8 cellular contexts compared by ENCODE assay signal in genomic region chr17:63445065-63445464, GRCh38. TPM values are rescaled to one million over a fixed set of nuclear protein-coding genes. Genes with fewer than 3 reads are reported as not detected.
DNase-seq lines count a peak whose midpoint lies in the region; ATAC-seq and TF ChIP-seq lines count a peak whose summit lies in the region.

No MANE protein-coding gene starts in this region.

- no peak overlapping the region for H2BK15ac ChIP-seq in mesendoderm (replicated peaks; ENCODE audit: low read depth)

- H2AK5ac ChIP-seq in mesendoderm (ENCODE audit: low read length) = no peak overlapping the region

- H3K9me3 ChIP-seq in vagina = no peaks in the 10 kb centered on the region

- peak overlapping the region; percentile 92 for H3K4me2 ChIP-seq in mesendoderm (ENCODE audit: low read length)

- H3K79me1 ChIP-seq in mesendoderm (ENCODE audit: low read length) = peaks cover 4% of the 10 kb centered on the region

- no peak for ATAC-seq in stimulated activated naive CD8-positive, alpha-beta T cell treated with anti-CD3 and anti-CD28 coated beads, Interleukin-15, Interleukin-2, amounts not matched to agents 100 U/mL and 50 U/mL, for 24 hours
- ATAC-seq in HG02970 (IDR thresholded peaks at IDR 0.05; ENCODE audit: low FRiP score, unreplicated experiment) = no peak

- no peaks in the 10 kb centered on the region for H3K79me2 ChIP-seq in mesendoderm (ENCODE audit: control insufficient read depth, insufficient read depth, low read length)

- H3K4me1 Mint-ChIP-seq in stimulated activated naive CD8-positive, alpha-beta T cell treated with anti-CD3 and anti-CD28 coated beads, Interleukin-15, Interleukin-2, amounts not matched to agents 100 ng/mL and 50 ng/mL, for 24 hours (ENCODE audit: low read depth) = peaks cover 29% of the 10 kb centered on the region
- peaks cover 40% of the 10 kb centered on the region for H3K4me1 Mint-ChIP-seq in brain

- H3K9me3 Mint-ChIP-seq in stimulated activated naive CD8-positive, alpha-beta T cell treated with anti-CD3 and anti-CD28 coated beads, Interleukin-15, Interleukin-2, amounts not matched to agents 100 ng/mL and 50 ng/mL, for 24 hours = no peaks in the 10 kb centered on the region
- H3K9me3 Mint-ChIP-seq in brain = no peaks in the 10 kb centered on the region

- peak overlapping the region; percentile 63 for H3K4me3 Mint-ChIP-seq in stimulated activated naive CD8-positive, alpha-beta T cell treated with anti-CD3 and anti-CD28 coated beads, Interleukin-15, Interleukin-2, amounts not matched to agents 100 ng/mL and 50 ng/mL, for 24 hours
- H3K4me3 Mint-ChIP-seq in brain = peak overlapping the region; percentile 74 to 82 (median 79)

- intact Hi-C loops in vagina (cut with DNase I) = loop anchor here (10.0 kb wide), 1 partner anchor 100 kb away; no protein-coding TSS in a partner anchor

- no CpG with 5 or more reads among the region's 7 CpGs for WGBS in mesendoderm (ENCODE audit: extremely low coverage, insufficient coverage, low lambda C conversion rate)

- H3K27ac ChIP-seq in mesendoderm (ENCODE audit: low read depth, low read length) = no peak overlapping the region
- peak overlapping the region; percentile 93 for H3K27ac ChIP-seq in vagina

- H4K8ac ChIP-seq in mesendoderm (ENCODE audit: low read depth, low read length) = no peak overlapping the region

- H3K4me1 ChIP-seq in mesendoderm (ENCODE audit: control insufficient read depth, low read depth, low read length) = peaks cover 6% of the 10 kb centered on the region
- H3K4me1 ChIP-seq in vagina = peaks cover 37% of the 10 kb centered on the region

- peak overlapping the region; percentile 62 for H3K4me3 ChIP-seq in mesendoderm (ENCODE audit: low read length)
- peak overlapping the region; percentile 73 to 84 for H3K4me3 ChIP-seq in vagina

- H3K27ac Mint-ChIP-seq in stimulated activated naive CD8-positive, alpha-beta T cell treated with anti-CD3 and anti-CD28 coated beads, Interleukin-15, Interleukin-2, amounts not matched to agents 100 ng/mL and 50 ng/mL, for 24 hours = peak overlapping the region; percentile 76
- H3K27ac Mint-ChIP-seq in brain = peak overlapping the region in 3 of 5 experiments; percentile 7 to 33 (median 33)

- TF ChIP-seq POLR2A in vagina (IDR thresholded peaks at IDR 0.05) = no peak

- TF ChIP-seq CTCF in brain (conservative IDR thresholded peaks at IDR 0.05) (no peak), vagina (IDR thresholded peaks at IDR 0.05) (no peak)

- H3K27me3 Mint-ChIP-seq in stimulated activated naive CD8-positive, alpha-beta T cell treated with anti-CD3 and anti-CD28 coated beads, Interleukin-15, Interleukin-2, amounts not matched to agents 100 ng/mL and 50 ng/mL, for 24 hours = peaks cover 4% of the 10 kb centered on the region
- H3K27me3 Mint-ChIP-seq in brain = peaks cover 9% of the 10 kb centered on the region

- H3K18ac ChIP-seq in mesendoderm (ENCODE audit: low read length) = no peak overlapping the region

- H3K56ac ChIP-seq in mesendoderm (ENCODE audit: low read length) = peak overlapping the region; percentile 96

- no peak overlapping the region for H3K23ac ChIP-seq in mesendoderm (ENCODE audit: low read length)

- H3K4ac ChIP-seq in mesendoderm (ENCODE audit: low read depth, low read length) = no peak overlapping the region

- peak overlapping the region; percentile 85 for H3K9ac ChIP-seq in mesendoderm (ENCODE audit: low read length)

- H3K27me3 ChIP-seq in mesendoderm (ENCODE audit: insufficient read depth, low read length, poor library complexity) (no peaks in the 10 kb centered on the region), vagina (no peaks in the 10 kb centered on the region)

- H2BK120ac ChIP-seq in mesendoderm (ENCODE audit: low read depth, low read length) = no peak overlapping the region

- no peak overlapping the region for H2BK5ac ChIP-seq in mesendoderm (ENCODE audit: low read length)

- no peak overlapping the region for H4K5ac ChIP-seq in mesendoderm (ENCODE audit: low read length)

- no peak for DNase-seq in stimulated activated naive CD8-positive, alpha-beta T cell treated with anti-CD3 and anti-CD28 coated beads, Interleukin-15, Interleukin-2, amounts not matched to agents 100 U/mL and 50 U/mL, for 24 hours
- DNase-seq in mesendoderm (no peak), vagina (ENCODE audit: extremely low spot score in 2 of 2) (no peak), RPMI8226 (no peak), HuH-7 (ENCODE audit: low spot score) (no peak)

- H3K36me3 ChIP-seq in mesendoderm (ENCODE audit: control insufficient read depth, insufficient read depth, low read length) (no peaks in the 10 kb centered on the region), vagina (no peaks in the 10 kb centered on the region)

- H3K36me3 Mint-ChIP-seq in stimulated activated naive CD8-positive, alpha-beta T cell treated with anti-CD3 and anti-CD28 coated beads, Interleukin-15, Interleukin-2, amounts not matched to agents 100 ng/mL and 50 ng/mL, for 24 hours (ENCODE audit: low read depth) = no peaks in the 10 kb centered on the region
- H3K36me3 Mint-ChIP-seq in brain = no peaks in the 10 kb centered on the region

RNA-seq across cellular contexts. Expression of gene CYB561, which starts 1.0 kb away (rescaled TPM):
- polyA plus RNA-seq in brain (ENCODE audit: insufficient read depth, low read depth, low replicate concordance) = 46.1 TPM
- 25.0 TPM for polyA plus RNA-seq in mesendoderm (2013, experiment 1 of 2)
- polyA plus RNA-seq in mesendoderm (2013, experiment 2 of 2) = 24.4 TPM
- 46.2 TPM for total RNA-seq in vagina

RNA-seq across cellular contexts. Expression of gene ACE, which starts 31.8 kb away (rescaled TPM):
- polyA plus RNA-seq in brain (ENCODE audit: insufficient read depth, low read depth, low replicate concordance) = 16.6 TPM
- polyA plus RNA-seq in mesendoderm (2013, experiment 1 of 2) = 1.1 TPM
- polyA plus RNA-seq in mesendoderm (2013, experiment 2 of 2) = 1.2 TPM
- 9.6 TPM for total RNA-seq in vagina
